ENCODE assay signal across 20 cellular contexts in the genomic region with DNA sequence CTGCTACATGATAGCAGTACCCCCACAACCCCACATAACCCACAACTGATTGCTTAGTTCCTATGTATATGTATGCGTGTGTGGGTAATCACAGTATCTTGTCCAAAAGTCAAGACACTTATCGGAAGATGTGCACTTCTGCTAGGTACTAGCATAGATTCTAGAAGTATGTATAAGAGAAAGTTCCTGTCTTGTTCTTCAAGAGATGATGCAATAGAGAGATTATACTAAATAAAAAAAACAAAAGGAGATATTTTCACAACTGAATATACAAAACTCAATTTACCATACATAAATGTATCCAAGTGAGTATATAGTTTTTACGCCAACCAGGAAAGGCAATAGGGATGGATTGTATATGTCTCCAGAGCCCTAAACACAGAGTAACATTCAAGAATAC.
"Had no signal": no experiment of that assay in that cellular context is flagged by ENCODE, and none has a peak within 500 bp of the region (broad histone marks: within the 10 kb centered on the region; RNA-seq: fewer than 3 reads in every experiment).

No MANE protein-coding gene starts in this region.

- H3K36me3 ChIP-seq: gastrocnemius medialis, pancreas, suprapubic skin, thyroid gland had no signal

- ATAC-seq: gastrocnemius medialis; heart right ventricle; naive thymus-derived CD4-positive, alpha-beta T cell; pancreas; stimulated activated naive CD8-positive, alpha-beta T cell treated with anti-CD3 and anti-CD28 coated beads, Interleukin-15, Interleukin-2, amounts not matched to agents 100 U/mL and 50 U/mL, for 24 hours had no signal

- H3K9me3 ChIP-seq: pancreas, thyroid gland had no signal

- DNase-seq: dorsolateral prefrontal cortex; effector CD8-positive, alpha-beta T cell; gastrocnemius medialis; heart right ventricle; hypothalamus; kidney glomerular epithelial cell; mesendoderm; naive thymus-derived CD4-positive, alpha-beta T cell; nucleus accumbens; pancreas; right cardiac atrium; small intestine; stimulated activated CD4-positive, alpha-beta T cell treated with anti-CD3 and anti-CD28 coated beads, Interleukin-12 subunit alpha, Interleukin-12 subunit beta, amount 100 ng/mL, for 4 hours; stimulated activated naive CD8-positive, alpha-beta T cell treated with anti-CD3 and anti-CD28 coated beads, Interleukin-15, Interleukin-2, amounts not matched to agents 100 U/mL and 50 U/mL, for 24 hours; thyroid gland had no signal

- H3K27ac Mint-ChIP-seq: type B pancreatic cell had no signal

- H3K4me1 ChIP-seq: gastrocnemius medialis, pancreas, suprapubic skin, thyroid gland had no signal

- H3K27ac ChIP-seq: gastrocnemius medialis, pancreas, suprapubic skin, thyroid gland had no signal

- H3K4me3 Mint-ChIP-seq: neural crest cell, type B pancreatic cell had no signal

- H3K4me1 Mint-ChIP-seq: neural crest cell had no signal

- H3K27me3 ChIP-seq: dorsolateral prefrontal cortex, gastrocnemius medialis, heart right ventricle, pancreas, suprapubic skin, thyroid gland had no signal

- H3K4me3 ChIP-seq: coronary artery, dorsolateral prefrontal cortex, gastrocnemius medialis, heart right ventricle, pancreas, suprapubic skin, thyroid gland had no signal

- H3K27me3 Mint-ChIP-seq: naive thymus-derived CD4-positive, alpha-beta T cell; progenitor cell of endocrine pancreas; type B pancreatic cell had no signal
